8 cellular contexts compared by ENCODE assay signal in genomic region chr6:4018194-4019111, GRCh38.
DNase-seq lines count a peak whose midpoint lies in the region; ATAC-seq and TF ChIP-seq lines count a peak whose summit lies in the region.

No MANE protein-coding gene starts in this region.

- H3K9me3 Mint-ChIP-seq in T-helper 1 cell treated with Interleukin-12 subunit alpha and Interleukin-12 subunit beta and Interleukin-4 antibody, amounts not matched to agents 30 μg/mL and 1 μg/mL, for 36 hours = no peaks in the 10 kb centered on the region

- peak; percentile 89 for TF ChIP-seq POLR2A in prostate gland (IDR thresholded peaks at IDR 0.05)

- TF ChIP-seq CTCF in prostate gland (IDR thresholded peaks at IDR 0.05) = peak in 2 of 4 experiments; percentile 61 to 69

- H3K4me3 ChIP-seq in prostate gland = peak overlapping the region; percentile 62 to 80
- H3K4me3 ChIP-seq in urinary bladder (ENCODE audit: low read depth, low read length) = peak overlapping the region; percentile 68

- H3K4me3 Mint-ChIP-seq in T-helper 1 cell treated with Interleukin-12 subunit alpha and Interleukin-12 subunit beta and Interleukin-4 antibody, amounts not matched to agents 30 μg/mL and 1 μg/mL, for 36 hours = peak overlapping the region; percentile 94

- H3K27ac ChIP-seq in prostate gland = peak overlapping the region; percentile 96 to 99
- H3K27ac ChIP-seq in urinary bladder (ENCODE audit: low read depth) = peak overlapping the region; percentile 96

- H3K36me3 ChIP-seq in prostate gland (no peaks in the 10 kb centered on the region), urinary bladder (ENCODE audit: insufficient read depth) (no peaks in the 10 kb centered on the region)

- peaks cover 29% of the 10 kb centered on the region for H3K36me3 Mint-ChIP-seq in T-helper 1 cell treated with Interleukin-12 subunit alpha and Interleukin-12 subunit beta and Interleukin-4 antibody, amounts not matched to agents 30 μg/mL and 1 μg/mL, for 36 hours (ENCODE audit: low read depth)

- H3K4me1 Mint-ChIP-seq in T-helper 1 cell treated with Interleukin-12 subunit alpha and Interleukin-12 subunit beta and Interleukin-4 antibody, amounts not matched to agents 30 μg/mL and 1 μg/mL, for 36 hours (ENCODE audit: low read depth) = peaks cover 51% of the 10 kb centered on the region

- under 1% methylated on average over 57 of the region's 69 CpGs for WGBS in prostate gland
- WGBS in urinary bladder = under 1% methylated on average over 69 of the region's 69 CpGs

- DNase-seq in NCI-H1694 (lab: John Stamatoyannopoulos, UW) (peak; percentile 90), amygdala (lab: John Stamatoyannopoulos, UW) (peak; percentile 26 to 94 (median 88)), left ventricle myocardium superior (peak; percentile 97), prostate gland (ENCODE audit: low spot score) (peak; percentile 93)

- H3K4me1 ChIP-seq in prostate gland (replicated peaks) = no peaks in the 10 kb centered on the region
- peaks cover 2% of the 10 kb centered on the region for H3K4me1 ChIP-seq in urinary bladder (ENCODE audit: insufficient read depth)

- intact Hi-C loops in left ventricle myocardium superior (cut with micrococcal nuclease) (no loop called here), prostate gland (cut with DNase I) (no loop called here)

- peak overlapping the region; percentile 99 for H3K27ac Mint-ChIP-seq in T-helper 1 cell treated with Interleukin-12 subunit alpha and Interleukin-12 subunit beta and Interleukin-4 antibody, amounts not matched to agents 30 μg/mL and 1 μg/mL, for 36 hours

- peak; percentile 76 for ATAC-seq in GM18498 (IDR thresholded peaks at IDR 0.05; ENCODE audit: unreplicated experiment)
- peak; percentile 64 for ATAC-seq in HG02938 (IDR thresholded peaks at IDR 0.05; ENCODE audit: unreplicated experiment)
- ATAC-seq in left ventricle myocardium superior = peak; percentile 86

- H3K27me3 Mint-ChIP-seq in T-helper 1 cell treated with Interleukin-12 subunit alpha and Interleukin-12 subunit beta and Interleukin-4 antibody, amounts not matched to agents 30 μg/mL and 1 μg/mL, for 36 hours (ENCODE audit: low read depth) = no peaks in the 10 kb centered on the region

- no peaks in the 10 kb centered on the region for H3K9me3 ChIP-seq in prostate gland

- H3K27me3 ChIP-seq in prostate gland (replicated peaks; ENCODE audit: insufficient read depth) = no peaks in the 10 kb centered on the region

Comparison
In these comparisons a context has a peak if more than half of its experiments do, and no peak if none do; other contexts are left out.
1. Peak in every context shown above with its lines: DNase-seq, ATAC-seq, H3K4me3 ChIP-seq and H3K27ac ChIP-seq.